In the genomic region with DNA sequence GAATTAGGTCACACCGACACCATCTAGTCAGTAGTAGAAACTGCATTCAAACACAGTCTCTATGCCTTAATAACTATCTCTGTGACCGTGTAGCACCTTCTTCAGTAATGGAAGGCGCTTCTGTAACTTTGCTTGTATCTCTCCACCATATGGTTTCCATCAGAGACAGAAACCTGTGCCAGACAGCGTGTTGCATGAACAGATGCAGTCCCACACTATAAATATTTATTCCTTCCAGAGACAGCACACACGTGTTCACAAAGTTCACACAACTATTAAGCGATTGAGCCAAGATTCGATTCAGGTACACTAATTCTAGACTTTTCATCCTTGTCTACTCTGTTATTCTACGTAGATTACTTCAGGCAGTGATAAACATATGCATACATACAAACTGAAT, we compare ENCODE assay signal across 18 cellular contexts.
DNase-seq lines count a peak whose midpoint lies in the region; ATAC-seq and TF ChIP-seq lines count a peak whose summit lies in the region.
"Had no signal": no experiment of that assay in that cellular context is flagged by ENCODE, and none has a peak within 500 bp of the region (broad histone marks: within the 10 kb centered on the region; RNA-seq: fewer than 3 reads in every experiment).

No MANE protein-coding gene starts in this region.

- no peak for TF ChIP-seq RAD21 in SK-N-SH (IDR thresholded peaks at IDR 0.05; ENCODE audit: low read length)

- H3K27me3 Mint-ChIP-seq in activated CD4-positive, alpha-beta T cell treated with anti-CD3 and anti-CD28 coated beads for 36 hours, result no peaks in the 10 kb centered on the region
- H3K27me3 Mint-ChIP-seq: CD4-positive, alpha-beta memory T cell; IgD-negative memory B cell had no signal

- in situ Hi-C loops in ACHN (cut with HindIII; ENCODE audit: low pct_ligation_motif_present, low pct_unique_long_range_greater_than_20kb, low sequenced_read_pairs), result no loop called here

- no peak overlapping the region for H3K23ac ChIP-seq in mesenchymal stem cell (ENCODE audit: low read length in 2 of 2)

- DNase-seq in SK-N-SH, result peak; percentile 13
- DNase-seq in hepatocyte (ENCODE audit: low spot score), result peak; percentile 27
- peak; percentile 12 for DNase-seq in mesenchymal stem cell
- no peak for DNase-seq in ACHN
- DNase-seq in activated CD4-positive, alpha-beta T cell treated with anti-CD3 and anti-CD28 coated beads for 36 hours, result no peak
- DNase-seq in NCI-H345 treated with DMSO at 0.1 percent for 48 hours (lab: John Stamatoyannopoulos, UW; ENCODE audit: unreplicated experiment), result no peak
- DNase-seq: CD4-positive, alpha-beta memory T cell; DMS153; DMS79; GDM1; GOT3; H7; HFFc6 had no signal

- H3K27ac ChIP-seq in SK-N-SH (ENCODE audit: low read depth in 2 of 2, low read length in 1 of 2) (no peak overlapping the region; a peak in 1 of 4 replicates), hepatocyte (no peak overlapping the region), mesenchymal stem cell (ENCODE audit: low read length, poor library complexity, severe bottlenecking) (no peak overlapping the region)
- H3K27ac ChIP-seq: BLaER1 had no signal

- no peak overlapping the region for H3K27ac Mint-ChIP-seq in activated CD4-positive, alpha-beta T cell treated with anti-CD3 and anti-CD28 coated beads for 36 hours
- H3K27ac Mint-ChIP-seq: CD14-positive monocyte; CD4-positive, alpha-beta memory T cell; HFFc6; IgD-negative memory B cell had no signal

- H3K4me3 ChIP-seq in SK-N-SH (ENCODE audit: low read depth in 2 of 2, low read length in 1 of 2), result no peak overlapping the region
- no peak overlapping the region for H3K4me3 ChIP-seq in hepatocyte
- H3K4me3 ChIP-seq in mesenchymal stem cell (ENCODE audit: insufficient read depth in 1 of 2, low read depth in 1 of 2, low read length in 2 of 2), result no peak overlapping the region
- H3K4me3 ChIP-seq: BLaER1 had no signal

- H3K9me2 ChIP-seq in SK-N-SH (no peaks in the 10 kb centered on the region), hepatocyte (replicated peaks; ENCODE audit: insufficient read depth) (no peaks in the 10 kb centered on the region)

- H3K36me3 Mint-ChIP-seq in activated CD4-positive, alpha-beta T cell treated with anti-CD3 and anti-CD28 coated beads for 36 hours (ENCODE audit: low read depth), result no peaks in the 10 kb centered on the region
- H3K36me3 Mint-ChIP-seq: CD14-positive monocyte; CD4-positive, alpha-beta memory T cell; IgD-negative memory B cell had no signal

- no peak overlapping the region for H3K4ac ChIP-seq in mesenchymal stem cell (ENCODE audit: low read depth in 1 of 2, low read length in 2 of 2)

- H2BK12ac ChIP-seq in mesenchymal stem cell (ENCODE audit: low read length in 2 of 2), result no peak overlapping the region

- intact Hi-C loops in activated CD4-positive, alpha-beta T cell treated with anti-CD3 and anti-CD28 coated beads for 36 hours (cut with DNase I, micrococcal nuclease), result no loop called here

- H3K4me3 Mint-ChIP-seq in activated CD4-positive, alpha-beta T cell treated with anti-CD3 and anti-CD28 coated beads for 36 hours, result no peak overlapping the region
- H3K4me3 Mint-ChIP-seq: CD14-positive monocyte; CD4-positive, alpha-beta memory T cell; HFFc6; IgD-negative memory B cell had no signal

- H3K79me2 ChIP-seq in SK-N-SH (ENCODE audit: insufficient read depth) (no peaks in the 10 kb centered on the region), hepatocyte (no peaks in the 10 kb centered on the region)

- H2AFZ ChIP-seq in SK-N-SH (ENCODE audit: low read depth) (no peak overlapping the region), hepatocyte (no peak overlapping the region), mesenchymal stem cell (ENCODE audit: low read depth, low read length) (no peak overlapping the region)

- POLR2A ChIA-PET in SK-N-SH (lab: Yijun Ruan, JAX), result no interaction called here
- POLR2A ChIA-PET in activated CD4-positive, alpha-beta T cell treated with anti-CD3 and anti-CD28 coated beads for 36 hours (lab: Charles Lee), result no interaction called here

- H3K36me3 ChIP-seq in SK-N-SH (replicated peaks in 1 of 2; ENCODE audit: control insufficient read depth in 1 of 2, insufficient read depth in 2 of 2, low read length in 1 of 2) (no peaks in the 10 kb centered on the region), hepatocyte (replicated peaks; ENCODE audit: insufficient read depth, low read depth) (no peaks in the 10 kb centered on the region), mesenchymal stem cell (ENCODE audit: control insufficient read depth in 1 of 2, insufficient read depth in 2 of 2, low read depth in 1 of 2, low read length in 2 of 2) (no peaks in the 10 kb centered on the region)
- H3K36me3 ChIP-seq: BLaER1 had no signal

- H3K4me1 ChIP-seq in SK-N-SH (ENCODE audit: control insufficient read depth in 1 of 2, insufficient read depth in 2 of 2, low read depth in 1 of 2, low read length in 1 of 2) (no peaks in the 10 kb centered on the region; a peak in 1 of 4 replicates), hepatocyte (ENCODE audit: insufficient read depth) (no peaks in the 10 kb centered on the region), mesenchymal stem cell (ENCODE audit: control insufficient read depth, insufficient read depth, low read depth, low read length) (no peaks in the 10 kb centered on the region)
- H3K4me1 ChIP-seq: BLaER1 had no signal

- H3K4me2 ChIP-seq in SK-N-SH, result no peak overlapping the region
- no peak overlapping the region for H3K4me2 ChIP-seq in hepatocyte
- no peak overlapping the region for H3K4me2 ChIP-seq in mesenchymal stem cell (ENCODE audit: low read length, poor library complexity, severe bottlenecking)
- H3K4me2 ChIP-seq: BLaER1 had no signal

- no peak overlapping the region for H3K18ac ChIP-seq in mesenchymal stem cell (ENCODE audit: low read depth in 1 of 2, low read length in 2 of 2)

- no peak for TF ChIP-seq CTCF in SK-N-SH (IDR thresholded peaks at IDR 0.05)
- TF ChIP-seq CTCF in hepatocyte (IDR thresholded peaks at IDR 0.05; ENCODE audit: poor library complexity), result no peak

- H2AK5ac ChIP-seq in mesenchymal stem cell (ENCODE audit: low read length, severe bottlenecking), result no peak overlapping the region

- no peak for ATAC-seq in activated CD4-positive, alpha-beta T cell treated with anti-CD3 and anti-CD28 coated beads for 36 hours
- no peak for ATAC-seq in HG02798 (IDR thresholded peaks at IDR 0.05; ENCODE audit: poor library complexity, unreplicated experiment)
- ATAC-seq: HCT116 had no signal

- no peak overlapping the region for H4K8ac ChIP-seq in mesenchymal stem cell (ENCODE audit: low read length)

- H2BK5ac ChIP-seq in mesenchymal stem cell (ENCODE audit: low read depth, low read length, poor library complexity, severe bottlenecking), result no peak overlapping the region

- H3K9ac ChIP-seq in SK-N-SH (no peak overlapping the region), mesenchymal stem cell (ENCODE audit: low read length) (no peak overlapping the region)
- H3K9ac ChIP-seq: BLaER1 had no signal

- 35% methylated on average over 8 of the region's 8 CpGs for WGBS in SK-N-SH (ENCODE audit: low lambda C conversion rate)
- WGBS in hepatocyte (ENCODE audit: low lambda C conversion rate, missing lambda C conversion rate), result 58% methylated on average over 8 of the region's 8 CpGs
- 82% methylated on average over 7 of the region's 8 CpGs for WGBS in mesenchymal stem cell

- H3K9me3 ChIP-seq in SK-N-SH, result no peaks in the 10 kb centered on the region
- H3K9me3 ChIP-seq in hepatocyte (ENCODE audit: low read depth), result no peaks in the 10 kb centered on the region
- H3K9me3 ChIP-seq in mesenchymal stem cell (ENCODE audit: control insufficient read depth, low read length), result peaks cover 9% of the 10 kb centered on the region
- H3K9me3 ChIP-seq: BLaER1 had no signal

- no peaks in the 10 kb centered on the region for H3F3A ChIP-seq in SK-N-SH (replicated peaks; ENCODE audit: insufficient read depth)

- H3K27me3 ChIP-seq in SK-N-SH (ENCODE audit: insufficient read depth), result no peaks in the 10 kb centered on the region
- no peaks in the 10 kb centered on the region for H3K27me3 ChIP-seq in hepatocyte
- H3K27me3 ChIP-seq in mesenchymal stem cell (ENCODE audit: control insufficient read depth in 1 of 2, insufficient read depth in 1 of 2, low read length in 2 of 2), result no peaks in the 10 kb centered on the region
- H3K27me3 ChIP-seq: BLaER1 had no signal

- H3K9me3 Mint-ChIP-seq in activated CD4-positive, alpha-beta T cell treated with anti-CD3 and anti-CD28 coated beads for 36 hours (ENCODE audit: low read depth), result peaks cover 1% of the 10 kb centered on the region
- H3K9me3 Mint-ChIP-seq: IgD-negative memory B cell had no signal

- H3K4me1 Mint-ChIP-seq in activated CD4-positive, alpha-beta T cell treated with anti-CD3 and anti-CD28 coated beads for 36 hours, result no peaks in the 10 kb centered on the region
- H3K4me1 Mint-ChIP-seq: CD14-positive monocyte; CD4-positive, alpha-beta memory T cell; IgD-negative memory B cell had no signal

- CTCF ChIA-PET in SK-N-SH (lab: Yijun Ruan, JAX), result no interaction called here
- CTCF ChIA-PET in activated CD4-positive, alpha-beta T cell treated with anti-CD3 and anti-CD28 coated beads for 36 hours (lab: Charles Lee), result no interaction called here

- H4K20me1 ChIP-seq in SK-N-SH (ENCODE audit: insufficient read depth) (no peaks in the 10 kb centered on the region), hepatocyte (ENCODE audit: insufficient read depth, poor library complexity, severe bottlenecking) (no peaks in the 10 kb centered on the region)
- H4K20me1 ChIP-seq: BLaER1 had no signal

- TF ChIP-seq EP300 in SK-N-SH (IDR thresholded peaks at IDR 0.05; ENCODE audit: borderline replicate concordance in 1 of 2, low read depth in 1 of 2, low read length in 1 of 2), result peak in 1 of 2 experiments; percentile 31; a peak in 1 of 4 replicates

- H3K79me1 ChIP-seq in mesenchymal stem cell (replicated peaks; ENCODE audit: low read length, poor library complexity, severe bottlenecking), result no peaks in the 10 kb centered on the region

- H2BK15ac ChIP-seq in mesenchymal stem cell (ENCODE audit: low read depth, poor library complexity, severe bottlenecking), result no peak overlapping the region

- H2BK120ac ChIP-seq in mesenchymal stem cell (ENCODE audit: low read depth, low read length), result no peak overlapping the region

- no peak overlapping the region for H4K91ac ChIP-seq in mesenchymal stem cell (ENCODE audit: low read length)

- no peak overlapping the region for H3K14ac ChIP-seq in mesenchymal stem cell (ENCODE audit: low read length in 2 of 2)

Comparison
In these comparisons a context has a peak if more than half of its experiments do, and no peak if none do; other contexts are left out.
1. DNase-seq: peak in SK-N-SH (single experiment), hepatocyte (single experiment) and mesenchymal stem cell (single experiment); none in ACHN (single experiment), activated CD4-positive, alpha-beta T cell treated with anti-CD3 and anti-CD28 coated beads for 36 hours (single experiment) and NCI-H345 treated with DMSO at 0.1 percent for 48 hours (single experiment).